11 cellular contexts compared by ENCODE assay signal in genomic region chr9:114518599-114519022, GRCh38. TPM values are rescaled to one million over a fixed set of nuclear protein-coding genes. Genes with fewer than 3 reads are reported as not detected.
DNase-seq lines count a peak whose midpoint lies in the region; ATAC-seq and TF ChIP-seq lines count a peak whose summit lies in the region.
"Had no signal": no experiment of that assay in that cellular context is flagged by ENCODE, and none has a peak within 500 bp of the region (broad histone marks: within the 10 kb centered on the region; RNA-seq: fewer than 3 reads in every experiment).

No MANE protein-coding gene starts in this region.

- TF ChIP-seq CTCF in OCI-LY3 (IDR thresholded peaks at IDR 0.05; ENCODE audit: low read depth, low read length) (no peak), Calu3 (IDR thresholded peaks at IDR 0.05; ENCODE audit: unreplicated experiment) (no peak)

- H3K4me1 ChIP-seq in CD8-positive, alpha-beta memory T cell (ENCODE audit: insufficient read depth, low read length), result peaks cover 5% of the 10 kb centered on the region
- 0 out of 2 replicates have a peak, but pooled peaks cover 2% of the 10 kb centered on the region for H3K4me1 ChIP-seq in OCI-LY3 (ENCODE audit: low read length)

- H3K79me2 ChIP-seq in OCI-LY3 (ENCODE audit: low read length), result no peaks in the 10 kb centered on the region

- ATAC-seq in GM19324 (IDR thresholded peaks at IDR 0.05; ENCODE audit: low FRiP score, unreplicated experiment), result peak; percentile 56
- ATAC-seq in HG02885 (IDR thresholded peaks at IDR 0.05; ENCODE audit: poor library complexity, unreplicated experiment), result peak; percentile 59

- H3K27me3 ChIP-seq in CD8-positive, alpha-beta memory T cell (ENCODE audit: insufficient read depth, low read length, poor library complexity, severe bottlenecking), result no peaks in the 10 kb centered on the region
- H3K27me3 ChIP-seq in OCI-LY3 (ENCODE audit: low read depth, low read length), result peaks cover 40% of the 10 kb centered on the region

- CTCF ChIA-PET in CD8-positive, alpha-beta memory T cell (lab: Charles Lee), result interaction anchor here (0.8 to 2.2 kb wide), 5 partner anchors 7 to 113 kb away, joined by 3 to 7 read pairs (median 3); no protein-coding TSS in a partner anchor
- CTCF ChIA-PET in Calu3 (lab: Charles Lee), result interaction anchor here (0.9 kb wide), 1 partner anchor 135 kb away, joined by 3 read pairs; no protein-coding TSS in a partner anchor

- H3K9me3 ChIP-seq in CD8-positive, alpha-beta memory T cell (ENCODE audit: low read length), result no peaks in the 10 kb centered on the region
- no peaks in the 10 kb centered on the region for H3K9me3 ChIP-seq in OCI-LY3 (ENCODE audit: insufficient read depth, low read length)

- peak overlapping the region; percentile 26; the same call in 1 of the 2 replicates for H2AFZ ChIP-seq in OCI-LY3 (ENCODE audit: low read depth, low read length)

- POLR2A ChIA-PET in CD8-positive, alpha-beta memory T cell (lab: Charles Lee), result no interaction called here

- H4K20me1 ChIP-seq in OCI-LY3 (ENCODE audit: insufficient read depth, low read length), result no peaks in the 10 kb centered on the region

- H3K9ac ChIP-seq in OCI-LY3 (ENCODE audit: low read length), result no peak overlapping the region

- DNase-seq in CD8-positive, alpha-beta memory T cell, result no peak
- DNase-seq in activated gamma-delta T cell (lab: John Stamatoyannopoulos, UW), result no peak
- no peak for DNase-seq in HT-29 (ENCODE audit: low spot score)
- DNase-seq in NCI-H748 treated with DMSO at 0.1 percent for 48 hours (lab: John Stamatoyannopoulos, UW), result no peak
- no peak for DNase-seq in Calu3
- DNase-seq: activated effector memory CD4-positive, alpha-beta T cell treated with anti-CD3 and anti-CD28 coated beads, Interleukin-2, amount 50 U/mL, for 16 hours; AML-193; NCI-H1092 had no signal

- no peaks in the 10 kb centered on the region for H3K9me3 Mint-ChIP-seq in CD8-positive, alpha-beta memory T cell
- H3K9me3 Mint-ChIP-seq in Calu3 (ENCODE audit: low read depth, unreplicated experiment), result no peaks in the 10 kb centered on the region

- H3K4me3 ChIP-seq in CD8-positive, alpha-beta memory T cell (ENCODE audit: low read length), result no peak overlapping the region
- H3K4me3 ChIP-seq in OCI-LY3 (ENCODE audit: low read length), result no peak overlapping the region

- BruUV-seq in Calu3 (replicated peaks; lab: Mats Ljungman, UMichigan), result no TSS peak

- H3K36me3 Mint-ChIP-seq in CD8-positive, alpha-beta memory T cell, result no peaks in the 10 kb centered on the region
- no peaks in the 10 kb centered on the region for H3K36me3 Mint-ChIP-seq in Calu3 (ENCODE audit: insufficient read depth, unreplicated experiment)

- H3K27ac ChIP-seq in CD8-positive, alpha-beta memory T cell (ENCODE audit: low read depth, low read length), result no peak overlapping the region
- no peak overlapping the region for H3K27ac ChIP-seq in OCI-LY3 (ENCODE audit: low read length)

- H3K36me3 ChIP-seq in CD8-positive, alpha-beta memory T cell (ENCODE audit: insufficient read depth, low read length), result no peaks in the 10 kb centered on the region
- no peaks in the 10 kb centered on the region for H3K36me3 ChIP-seq in OCI-LY3 (replicated peaks; ENCODE audit: low read depth, low read length)

- peaks cover 8 to 39% of the 10 kb centered on the region in 2 donors for H3K27me3 Mint-ChIP-seq in CD8-positive, alpha-beta memory T cell
- peaks cover 77% of the 10 kb centered on the region for H3K27me3 Mint-ChIP-seq in Calu3 (ENCODE audit: unreplicated experiment)

- H3K4me3 Mint-ChIP-seq in CD8-positive, alpha-beta memory T cell, result peak overlapping the region in 2 of 7 donors; percentile 12 to 63
- no peak overlapping the region for H3K4me3 Mint-ChIP-seq in Calu3 (ENCODE audit: low read depth, unreplicated experiment)

- H3K4me2 ChIP-seq in OCI-LY3 (ENCODE audit: low read length), result no peak overlapping the region

- peak overlapping the region in 6 of 8 donors; percentile 6 to 82 (median 68) for H3K27ac Mint-ChIP-seq in CD8-positive, alpha-beta memory T cell
- no peak overlapping the region for H3K27ac Mint-ChIP-seq in Calu3 (ENCODE audit: unreplicated experiment)

- H3K4me1 Mint-ChIP-seq in CD8-positive, alpha-beta memory T cell, result peaks cover 8 to 14% (median 8%) of the 10 kb centered on the region in 3 donors
- H3K4me1 Mint-ChIP-seq in Calu3 (ENCODE audit: low read depth, unreplicated experiment), result no peaks in the 10 kb centered on the region

- intact Hi-C loops in Calu3 (cut with micrococcal nuclease; ENCODE audit: unreplicated experiment), result no loop called here

RNA-seq across cellular contexts. Expression of gene WHRN, which starts 13.3 kb away (rescaled TPM):
- total RNA-seq in CD8-positive, alpha-beta memory T cell, result 1 to 10 TPM; 8.6 to 9.0 TPM
- 5.5 TPM for polyA plus RNA-seq in CD8-positive, alpha-beta memory T cell
- total RNA-seq in HT-29 (2014; rRNA removed; shearing (Covaris generic)), result 0.61 and 0.78 TPM in 2 replicates
- total RNA-seq in Calu3 (2022), result 3.6 and 4.9 TPM in 2 replicates
